Comparison of ENCODE assay signal across 22 cellular contexts in genomic region chr1:201761178-201761577, GRCh38.
A peak's percentile ranks its signal among the peaks of the same experiment; 100 is the strongest.
DNase-seq lines count a peak whose midpoint lies in the region; ATAC-seq and TF ChIP-seq lines count a peak whose summit lies in the region.
"Had no signal": no experiment of that assay in that cellular context is flagged by ENCODE, and none has a peak within 500 bp of the region (broad histone marks: within the 10 kb centered on the region; RNA-seq: fewer than 3 reads in every experiment).

No MANE protein-coding gene starts in this region.

- H3K9ac ChIP-seq in HUES48 (ENCODE audit: low read depth, low read length) (no peak overlapping the region), subcutaneous abdominal adipose tissue (ENCODE audit: low read length in 5 of 5) (peak overlapping the region in 2 of 5 donors; percentile 22 to 64)

- DNase-seq in ascending aorta (ENCODE audit: low spot score in 2 of 2) (no peak), stomach (no peak), endothelial cell (ENCODE audit: low spot score) (no peak)
- DNase-seq: activated CD4-positive, alpha-beta memory T cell treated with anti-CD3 and anti-CD28 coated beads, Interleukin-2, amount 10 ng/mL, durations not matched to agents 7 days and 5 days; activated T-cell treated with anti-CD3 and anti-CD28 coated beads, Interleukin-2, amount 50 U/mL, for 24 hours; Caco-2; effector CD8-positive, alpha-beta T cell; KBM-7; mammary epithelial cell; NCI-H2081 treated with DMSO at 0.1 percent for 48 hours; stimulated activated naive CD8-positive, alpha-beta T cell treated with anti-CD3 and anti-CD28 coated beads, Interleukin-15, Interleukin-2, amounts not matched to agents 100 U/mL and 50 U/mL, for 24 hours; T-helper 17 cell had no signal

- ATAC-seq in GM19351 (IDR thresholded peaks at IDR 0.05; ENCODE audit: unreplicated experiment), result no peak
- ATAC-seq: natural killer cell treated with Interleukin-12 subunit alpha and Interleukin-12 subunit beta and Interleukin-15 and Interleukin-18, amount 100 ng/mL, for 72 hours; Right ventricle myocardium inferior; stimulated activated naive CD8-positive, alpha-beta T cell treated with anti-CD3 and anti-CD28 coated beads, Interleukin-15, Interleukin-2, amounts not matched to agents 100 U/mL and 50 U/mL, for 24 hours; T-helper 17 cell had no signal

- H3K36me3 ChIP-seq in HUES48 (ENCODE audit: control insufficient read depth, insufficient read depth, low read length) (no peaks in the 10 kb centered on the region), ascending aorta (no peaks in the 10 kb centered on the region), subcutaneous abdominal adipose tissue (ENCODE audit: control insufficient read depth in 5 of 5, insufficient read depth in 5 of 5, low read length in 5 of 5) (no peaks in the 10 kb centered on the region), stomach (no peaks in the 10 kb centered on the region)
- H3K36me3 ChIP-seq: vagina had no signal

- H3K4me3 ChIP-seq in HUES48 (ENCODE audit: low read depth, low read length) (no peak overlapping the region), ascending aorta (no peak overlapping the region), subcutaneous abdominal adipose tissue (ENCODE audit: low read depth in 1 of 5, low read length in 5 of 5) (no peak overlapping the region), stomach (no peak overlapping the region)
- H3K4me3 ChIP-seq: vagina had no signal

- H3K4me1 ChIP-seq in HUES48 (ENCODE audit: control insufficient read depth, insufficient read depth, low read length), result peaks cover 26% of the 10 kb centered on the region
- H3K4me1 ChIP-seq in ascending aorta, result peaks cover 20 to 79% of the 10 kb centered on the region in 2 donors
- H3K4me1 ChIP-seq in subcutaneous abdominal adipose tissue (ENCODE audit: control insufficient read depth in 5 of 5, insufficient read depth in 5 of 5, low read length in 5 of 5), result peaks cover 3 to 98% (median 90%) of the 10 kb centered on the region in 5 donors
- peaks cover 0 to 11% (median 5%) of the 10 kb centered on the region in 4 donors for H3K4me1 ChIP-seq in stomach
- H3K4me1 ChIP-seq: Caco-2 had no signal

- H3K9me3 ChIP-seq in HUES48 (ENCODE audit: control insufficient read depth, insufficient read depth, low read length), result no peaks in the 10 kb centered on the region
- no peaks in the 10 kb centered on the region for H3K9me3 ChIP-seq in ascending aorta
- no peaks in the 10 kb centered on the region for H3K9me3 ChIP-seq in subcutaneous abdominal adipose tissue (ENCODE audit: control insufficient read depth in 5 of 5, low read length in 5 of 5)
- no peaks in the 10 kb centered on the region for H3K9me3 ChIP-seq in stomach
- H3K9me3 ChIP-seq: Caco-2, vagina had no signal

- no peak for TF ChIP-seq POLR2A in stomach (IDR thresholded peaks at IDR 0.05)

- no peaks in the 10 kb centered on the region for H3K9me3 Mint-ChIP-seq in endothelial cell (ENCODE audit: unreplicated experiment)
- H3K9me3 Mint-ChIP-seq: activated CD4-positive, alpha-beta memory T cell treated with anti-CD3 and anti-CD28 coated beads, Interleukin-2, amount 10 ng/mL, durations not matched to agents 7 days and 5 days; activated naive CD4-positive, alpha-beta T cell treated with anti-CD3 and anti-CD28 coated beads, Interleukin-2, amount 50 U/mL, for 24 hours; activated T-cell treated with anti-CD3 and anti-CD28 coated beads, Interleukin-2, amount 50 U/mL, for 24 hours; natural killer cell treated with Interleukin-12 subunit alpha and Interleukin-12 subunit beta and Interleukin-15 and Interleukin-18, amount 100 ng/mL, for 72 hours had no signal

- H3K27ac Mint-ChIP-seq in endothelial cell (ENCODE audit: unreplicated experiment), result no peak overlapping the region
- H3K27ac Mint-ChIP-seq: activated CD4-positive, alpha-beta memory T cell treated with anti-CD3 and anti-CD28 coated beads, Interleukin-2, amount 10 ng/mL, durations not matched to agents 7 days and 5 days; activated naive CD4-positive, alpha-beta T cell treated with anti-CD3 and anti-CD28 coated beads, Interleukin-2, amount 50 U/mL, for 24 hours; activated T-cell treated with anti-CD3 and anti-CD28 coated beads, Interleukin-2, amount 50 U/mL, for 24 hours; B cell; natural killer cell treated with Interleukin-12 subunit alpha and Interleukin-12 subunit beta and Interleukin-15 and Interleukin-18, amount 100 ng/mL, for 72 hours; T-helper 17 cell had no signal

- intact Hi-C loops in ascending aorta (cut with DNase I) (no loop called here), stomach (cut with DNase I; ENCODE audit: low total_unique reads) (no loop called here)

- H3K27ac ChIP-seq in HUES48 (ENCODE audit: low read depth, low read length) (peak overlapping the region; percentile 33), ascending aorta (peak overlapping the region; percentile 64 to 72), layer of hippocampus (ENCODE audit: low read depth, low read length) (peak overlapping the region; percentile 43), subcutaneous abdominal adipose tissue (ENCODE audit: low read depth, low read length) (peak overlapping the region; percentile 75), stomach (peak overlapping the region in 2 of 5 donors; percentile 29 to 35)
- H3K27ac ChIP-seq: HL-60, vagina had no signal

- H3K4me1 Mint-ChIP-seq in endothelial cell (ENCODE audit: unreplicated experiment), result peaks cover 28% of the 10 kb centered on the region

- TF ChIP-seq CTCF in ascending aorta (IDR thresholded peaks at IDR 0.05), result no peak
- no peak for TF ChIP-seq CTCF in stomach (IDR thresholded peaks at IDR 0.05)
- no peak for TF ChIP-seq CTCF in endothelial cell (IDR thresholded peaks at IDR 0.05; ENCODE audit: unreplicated experiment)

- H3K36me3 Mint-ChIP-seq in endothelial cell (ENCODE audit: low read depth, unreplicated experiment), result no peaks in the 10 kb centered on the region
- H3K36me3 Mint-ChIP-seq: activated naive CD4-positive, alpha-beta T cell treated with anti-CD3 and anti-CD28 coated beads, Interleukin-2, amount 50 U/mL, for 24 hours; natural killer cell treated with Interleukin-12 subunit alpha and Interleukin-12 subunit beta and Interleukin-15 and Interleukin-18, amount 100 ng/mL, for 72 hours had no signal

- H3K27me3 ChIP-seq in HUES48 (ENCODE audit: control insufficient read depth, insufficient read depth, low read length) (no peaks in the 10 kb centered on the region), ascending aorta (no peaks in the 10 kb centered on the region), layer of hippocampus (ENCODE audit: control insufficient read depth, insufficient read depth, low read length) (no peaks in the 10 kb centered on the region), subcutaneous abdominal adipose tissue (ENCODE audit: control insufficient read depth in 5 of 5, insufficient read depth in 4 of 5, low read length in 5 of 5) (no peaks in the 10 kb centered on the region), stomach (no peaks in the 10 kb centered on the region)
- H3K27me3 ChIP-seq: vagina had no signal

- peaks cover 4% of the 10 kb centered on the region for H3K27me3 Mint-ChIP-seq in endothelial cell (ENCODE audit: unreplicated experiment)
- H3K27me3 Mint-ChIP-seq: activated naive CD4-positive, alpha-beta T cell treated with anti-CD3 and anti-CD28 coated beads, Interleukin-2, amount 50 U/mL, for 24 hours; T-helper 17 cell had no signal

- no peak for TF ChIP-seq EP300 in stomach (IDR thresholded peaks at IDR 0.05)

- H3K4me3 Mint-ChIP-seq in endothelial cell (ENCODE audit: unreplicated experiment), result no peak overlapping the region
- H3K4me3 Mint-ChIP-seq: activated CD4-positive, alpha-beta memory T cell treated with anti-CD3 and anti-CD28 coated beads, Interleukin-2, amount 10 ng/mL, durations not matched to agents 7 days and 5 days; activated naive CD4-positive, alpha-beta T cell treated with anti-CD3 and anti-CD28 coated beads, Interleukin-2, amount 50 U/mL, for 24 hours; activated T-cell treated with anti-CD3 and anti-CD28 coated beads, Interleukin-2, amount 50 U/mL, for 24 hours; B cell; natural killer cell treated with Interleukin-12 subunit alpha and Interleukin-12 subunit beta and Interleukin-15 and Interleukin-18, amount 100 ng/mL, for 72 hours; T-helper 17 cell had no signal

- 82 to 87% (median 83%) methylated on average over 8 of the region's 8 CpGs for WGBS in stomach, 5 donors
